1 cellular context compared by ENCODE assay signal in the genomic region with DNA sequence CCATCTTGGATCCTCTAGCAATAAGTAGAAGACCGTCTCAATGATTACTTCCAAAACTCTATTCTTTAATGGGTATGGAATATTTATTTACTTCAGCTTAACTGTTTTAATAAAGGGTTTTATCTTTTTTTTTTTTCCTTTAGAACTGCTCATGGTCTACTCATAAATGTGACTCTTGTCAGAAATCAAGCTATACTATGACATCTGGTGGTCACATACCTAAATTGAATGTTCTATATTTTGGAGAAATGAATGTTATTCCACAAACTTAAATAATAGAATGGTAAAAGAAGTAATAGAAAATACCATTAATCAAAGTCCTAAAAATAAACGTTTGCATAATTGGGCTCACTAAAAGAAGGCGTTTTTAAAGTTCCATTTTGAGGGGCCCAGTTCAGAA.
TF ChIP-seq lines count a peak whose summit lies in the region.

No MANE protein-coding gene starts in this region.

TF ChIP-seq in GM23338, 12 proteins besides CTCF, POLR2A, EP300 and RAD21 (continued from another document):
- TF ChIP-seq, protein P1, sequence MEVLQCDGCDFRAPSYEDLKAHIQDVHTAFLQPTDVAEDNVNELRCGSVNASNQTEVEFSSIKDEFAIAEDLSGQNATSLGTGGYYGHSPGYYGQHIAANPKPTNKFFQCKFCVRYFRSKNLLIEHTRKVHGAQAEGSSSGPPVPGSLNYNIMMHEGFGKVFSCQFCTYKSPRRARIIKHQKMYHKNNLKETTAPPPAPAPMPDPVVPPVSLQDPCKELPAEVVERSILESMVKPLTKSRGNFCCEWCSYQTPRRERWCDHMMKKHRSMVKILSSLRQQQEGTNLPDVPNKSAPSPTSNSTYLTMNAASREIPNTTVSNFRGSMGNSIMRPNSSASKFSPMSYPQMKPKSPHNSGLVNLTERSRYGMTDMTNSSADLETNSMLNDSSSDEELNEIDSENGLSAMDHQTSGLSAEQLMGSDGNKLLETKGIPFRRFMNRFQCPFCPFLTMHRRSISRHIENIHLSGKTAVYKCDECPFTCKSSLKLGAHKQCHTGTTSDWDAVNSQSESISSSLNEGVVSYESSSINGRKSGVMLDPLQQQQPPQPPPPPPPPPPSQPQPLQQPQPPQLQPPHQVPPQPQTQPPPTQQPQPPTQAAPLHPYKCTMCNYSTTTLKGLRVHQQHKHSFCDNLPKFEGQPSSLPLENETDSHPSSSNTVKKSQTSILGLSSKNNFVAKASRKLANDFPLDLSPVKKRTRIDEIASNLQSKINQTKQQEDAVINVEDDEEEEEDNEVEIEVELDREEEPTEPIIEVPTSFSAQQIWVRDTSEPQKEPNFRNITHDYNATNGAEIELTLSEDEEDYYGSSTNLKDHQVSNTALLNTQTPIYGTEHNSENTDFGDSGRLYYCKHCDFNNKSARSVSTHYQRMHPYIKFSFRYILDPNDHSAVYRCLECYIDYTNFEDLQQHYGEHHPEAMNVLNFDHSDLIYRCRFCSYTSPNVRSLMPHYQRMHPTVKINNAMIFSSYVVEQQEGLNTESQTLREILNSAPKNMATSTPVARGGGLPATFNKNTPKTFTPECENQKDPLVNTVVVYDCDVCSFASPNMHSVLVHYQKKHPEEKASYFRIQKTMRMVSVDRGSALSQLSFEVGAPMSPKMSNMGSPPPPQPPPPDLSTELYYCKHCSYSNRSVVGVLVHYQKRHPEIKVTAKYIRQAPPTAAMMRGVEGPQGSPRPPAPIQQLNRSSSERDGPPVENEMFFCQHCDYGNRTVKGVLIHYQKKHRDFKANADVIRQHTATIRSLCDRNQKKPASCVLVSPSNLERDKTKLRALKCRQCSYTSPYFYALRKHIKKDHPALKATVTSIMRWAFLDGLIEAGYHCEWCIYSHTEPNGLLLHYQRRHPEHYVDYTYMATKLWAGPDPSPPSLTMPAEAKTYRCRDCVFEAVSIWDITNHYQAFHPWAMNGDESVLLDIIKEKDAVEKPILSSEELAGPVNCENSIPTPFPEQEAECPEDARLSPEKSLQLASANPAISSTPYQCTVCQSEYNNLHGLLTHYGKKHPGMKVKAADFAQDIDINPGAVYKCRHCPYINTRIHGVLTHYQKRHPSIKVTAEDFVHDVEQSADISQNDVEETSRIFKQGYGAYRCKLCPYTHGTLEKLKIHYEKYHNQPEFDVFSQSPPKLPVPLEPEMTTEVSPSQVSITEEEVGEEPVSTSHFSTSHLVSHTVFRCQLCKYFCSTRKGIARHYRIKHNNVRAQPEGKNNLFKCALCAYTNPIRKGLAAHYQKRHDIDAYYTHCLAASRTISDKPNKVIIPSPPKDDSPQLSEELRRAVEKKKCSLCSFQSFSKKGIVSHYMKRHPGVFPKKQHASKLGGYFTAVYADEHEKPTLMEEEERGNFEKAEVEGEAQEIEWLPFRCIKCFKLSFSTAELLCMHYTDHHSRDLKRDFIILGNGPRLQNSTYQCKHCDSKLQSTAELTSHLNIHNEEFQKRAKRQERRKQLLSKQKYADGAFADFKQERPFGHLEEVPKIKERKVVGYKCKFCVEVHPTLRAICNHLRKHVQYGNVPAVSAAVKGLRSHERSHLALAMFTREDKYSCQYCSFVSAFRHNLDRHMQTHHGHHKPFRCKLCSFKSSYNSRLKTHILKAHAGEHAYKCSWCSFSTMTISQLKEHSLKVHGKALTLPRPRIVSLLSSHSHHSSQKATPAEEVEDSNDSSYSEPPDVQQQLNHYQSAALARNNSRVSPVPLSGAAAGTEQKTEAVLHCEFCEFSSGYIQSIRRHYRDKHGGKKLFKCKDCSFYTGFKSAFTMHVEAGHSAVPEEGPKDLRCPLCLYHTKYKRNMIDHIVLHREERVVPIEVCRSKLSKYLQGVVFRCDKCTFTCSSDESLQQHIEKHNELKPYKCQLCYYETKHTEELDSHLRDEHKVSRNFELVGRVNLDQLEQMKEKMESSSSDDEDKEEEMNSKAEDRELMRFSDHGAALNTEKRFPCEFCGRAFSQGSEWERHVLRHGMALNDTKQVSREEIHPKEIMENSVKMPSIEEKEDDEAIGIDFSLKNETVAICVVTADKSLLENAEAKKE (CRISPR knock-in tag; IDR thresholded peaks at IDR 0.05) = no peak
- TF ChIP-seq, protein P2, sequence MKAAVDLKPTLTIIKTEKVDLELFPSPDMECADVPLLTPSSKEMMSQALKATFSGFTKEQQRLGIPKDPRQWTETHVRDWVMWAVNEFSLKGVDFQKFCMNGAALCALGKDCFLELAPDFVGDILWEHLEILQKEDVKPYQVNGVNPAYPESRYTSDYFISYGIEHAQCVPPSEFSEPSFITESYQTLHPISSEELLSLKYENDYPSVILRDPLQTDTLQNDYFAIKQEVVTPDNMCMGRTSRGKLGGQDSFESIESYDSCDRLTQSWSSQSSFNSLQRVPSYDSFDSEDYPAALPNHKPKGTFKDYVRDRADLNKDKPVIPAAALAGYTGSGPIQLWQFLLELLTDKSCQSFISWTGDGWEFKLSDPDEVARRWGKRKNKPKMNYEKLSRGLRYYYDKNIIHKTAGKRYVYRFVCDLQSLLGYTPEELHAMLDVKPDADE (IDR thresholded peaks at IDR 0.05) = no peak
- TF ChIP-seq POLR2AphosphoS5 (IDR thresholded peaks at IDR 0.05; ENCODE audit: low read depth) (no peak), ZNF114 (CRISPR knock-in tag; IDR thresholded peaks at IDR 0.05) (no peak)
